Comparison of ENCODE assay signal across 25 cellular contexts in the genomic region with DNA sequence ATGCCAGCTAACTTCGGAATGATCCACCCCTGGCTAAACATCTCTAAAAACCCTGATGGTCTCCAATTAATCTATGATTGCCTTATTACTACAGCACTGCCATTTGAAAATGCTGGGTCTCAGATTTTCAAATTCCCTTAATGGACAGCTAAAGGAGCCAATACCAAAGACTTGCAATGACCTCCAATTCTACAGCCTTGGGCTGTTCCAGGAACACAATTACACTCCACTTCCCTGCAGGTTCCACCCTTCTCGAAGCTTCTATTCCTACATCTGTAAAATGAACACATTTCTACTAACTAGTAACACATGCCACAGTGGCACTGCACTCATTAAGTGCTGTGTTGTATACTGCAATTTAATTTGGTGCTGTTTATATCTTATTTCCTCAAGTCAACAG.
DNase-seq lines count a peak whose midpoint lies in the region; ATAC-seq and TF ChIP-seq lines count a peak whose summit lies in the region.
"Had no signal": no experiment of that assay in that cellular context is flagged by ENCODE, and none has a peak within 500 bp of the region (broad histone marks: within the 10 kb centered on the region; RNA-seq: fewer than 3 reads in every experiment).

No MANE protein-coding gene starts in this region.

- H3K36me3 Mint-ChIP-seq in activated B cell treated with CpG ODN at 0.5 μM for 24 hours (ENCODE audit: low read depth) (peaks cover 15% of the 10 kb centered on the region), neural progenitor cell (peaks cover 4% of the 10 kb centered on the region)
- H3K36me3 Mint-ChIP-seq in naive thymus-derived CD4-positive, alpha-beta T cell = peaks cover 0 to 5% (median 4%) of the 10 kb centered on the region in 5 donors

- in situ Hi-C loops in ACHN (cut with HindIII; ENCODE audit: low pct_ligation_motif_present, low pct_unique_long_range_greater_than_20kb, low sequenced_read_pairs) = loop anchor here (10.0 kb wide), 1 partner anchor 622 kb away; no protein-coding TSS in a partner anchor

- H3K27ac ChIP-seq in left ventricle myocardium inferior (replicated peaks) = peak overlapping the region; percentile 37
- peak overlapping the region; percentile 41 for H3K27ac ChIP-seq in naive thymus-derived CD4-positive, alpha-beta T cell (ENCODE audit: low read depth, low read length)
- H3K27ac ChIP-seq in neural progenitor cell = no peak overlapping the region
- H3K27ac ChIP-seq: foreskin keratinocyte, VCaP had no signal

- H3K4me2 ChIP-seq in neural progenitor cell = no peak overlapping the region

- peak overlapping the region; percentile 51 for H3K27ac Mint-ChIP-seq in activated B cell treated with CpG ODN at 0.5 μM for 24 hours
- peak overlapping the region in 7 of 9 donors; percentile 11 to 88 (median 54) for H3K27ac Mint-ChIP-seq in naive thymus-derived CD4-positive, alpha-beta T cell
- H3K27ac Mint-ChIP-seq in neural progenitor cell = no peak overlapping the region
- H3K27ac Mint-ChIP-seq: activated T-helper 2 cell treated with anti-CD3 and anti-CD28 coated beads, Interferon-gamma antibody, Interleukin-2, Interleukin-4, amounts not matched to agents 10 μg/mL and 5 μg/mL and 100 μg/mL, durations not matched to agents 14 hours and 24 hours and 36 hours; nephron; T-helper 2 cell treated with Interferon-gamma antibody and Interleukin-4, amounts not matched to agents 5 μg/mL and 100 μg/mL, for 36 hours had no signal

- CTCF ChIA-PET in activated B cell treated with CpG ODN at 0.5 μM for 24 hours (lab: Charles Lee) = interaction anchor here (1.0 to 9.9 kb wide), 4 partner anchors 10 to 625 kb away, joined by 3 to 137 read pairs (median 7); no protein-coding TSS in a partner anchor
- CTCF ChIA-PET in naive thymus-derived CD4-positive, alpha-beta T cell (lab: Charles Lee) = interaction anchor here (0.6 to 5.2 kb wide), 4 partner anchors 12 to 146 kb away, joined by 3 to 112 read pairs (median 6); no protein-coding TSS in a partner anchor

- TF ChIP-seq CTCF in left ventricle myocardium inferior (IDR thresholded peaks at IDR 0.05; ENCODE audit: borderline replicate concordance) = no peak
- no peak for TF ChIP-seq CTCF in activated B cell treated with CpG ODN at 0.5 μM for 24 hours (IDR thresholded peaks at IDR 0.05)
- no peak for TF ChIP-seq CTCF in neural progenitor cell (IDR thresholded peaks at IDR 0.05)

- H3K27me3 ChIP-seq in left ventricle myocardium inferior (ENCODE audit: low read depth) (no peaks in the 10 kb centered on the region), neural progenitor cell (no peaks in the 10 kb centered on the region)
- no peaks in the 10 kb centered on the region for H3K27me3 ChIP-seq in naive thymus-derived CD4-positive, alpha-beta T cell (ENCODE audit: control insufficient read depth in 2 of 2, insufficient read depth in 2 of 2, low read length in 2 of 2)
- H3K27me3 ChIP-seq: stomach had no signal

- H3K4me1 Mint-ChIP-seq in activated B cell treated with CpG ODN at 0.5 μM for 24 hours = peaks cover 54% of the 10 kb centered on the region
- peaks cover 29 to 83% (median 74%) of the 10 kb centered on the region in 7 donors for H3K4me1 Mint-ChIP-seq in naive thymus-derived CD4-positive, alpha-beta T cell
- peaks cover 14% of the 10 kb centered on the region for H3K4me1 Mint-ChIP-seq in neural progenitor cell

- peaks cover 55% of the 10 kb centered on the region for H4K20me1 ChIP-seq in neural progenitor cell (ENCODE audit: low read depth)

- no peak for ATAC-seq in left ventricle myocardium superior
- no peak for ATAC-seq in activated B cell treated with CpG ODN at 0.5 μM for 24 hours (ENCODE audit: low read depth)
- ATAC-seq in naive thymus-derived CD4-positive, alpha-beta T cell = no peak
- ATAC-seq: foreskin keratinocyte, left colon, sciatic nerve had no signal

- POLR2A ChIA-PET in activated B cell treated with CpG ODN at 0.5 μM for 24 hours (lab: Charles Lee) = no interaction called here
- POLR2A ChIA-PET in naive thymus-derived CD4-positive, alpha-beta T cell (lab: Charles Lee) = interaction anchor here (1.0 to 5.5 kb wide), 5 partner anchors 9 to 96 kb away, joined by 4 to 57 read pairs (median 40); a partner anchor contains a TSS

- no peak overlapping the region for H3K4me3 Mint-ChIP-seq in activated B cell treated with CpG ODN at 0.5 μM for 24 hours
- H3K4me3 Mint-ChIP-seq in naive thymus-derived CD4-positive, alpha-beta T cell = peak overlapping the region in 5 of 10 donors; percentile 7 to 62 (median 39)
- H3K4me3 Mint-ChIP-seq in neural progenitor cell = no peak overlapping the region
- H3K4me3 Mint-ChIP-seq: T-helper 2 cell treated with Interferon-gamma antibody and Interleukin-4, amounts not matched to agents 5 μg/mL and 100 μg/mL, for 36 hours had no signal

- peaks cover 14% of the 10 kb centered on the region for H3F3A ChIP-seq in neural progenitor cell (ENCODE audit: low read depth)

- H3K36me3 ChIP-seq in left ventricle myocardium inferior (peaks cover 12% of the 10 kb centered on the region), neural progenitor cell (no peaks in the 10 kb centered on the region)
- H3K36me3 ChIP-seq in naive thymus-derived CD4-positive, alpha-beta T cell (ENCODE audit: control insufficient read depth in 2 of 3, insufficient read depth in 3 of 3, low read length in 3 of 3) = peaks cover 0 to 12% (median 0%) of the 10 kb centered on the region in 3 experiments
- H3K36me3 ChIP-seq: HAP-1 had no signal

- peaks cover 59% of the 10 kb centered on the region for H3K79me2 ChIP-seq in neural progenitor cell (ENCODE audit: low read depth)

- H3K4me3 ChIP-seq in left ventricle myocardium inferior (no peak overlapping the region), neural progenitor cell (no peak overlapping the region)
- no peak overlapping the region for H3K4me3 ChIP-seq in naive thymus-derived CD4-positive, alpha-beta T cell (ENCODE audit: low read length)
- H3K4me3 ChIP-seq: HAP-1 had no signal

- no peaks in the 10 kb centered on the region for H3K27me3 Mint-ChIP-seq in activated B cell treated with CpG ODN at 0.5 μM for 24 hours
- H3K27me3 Mint-ChIP-seq in naive thymus-derived CD4-positive, alpha-beta T cell = no peaks in the 10 kb centered on the region
- peaks cover 7% of the 10 kb centered on the region for H3K27me3 Mint-ChIP-seq in neural progenitor cell (ENCODE audit: insufficient read depth, low read depth)

- H3K9me3 Mint-ChIP-seq in activated B cell treated with CpG ODN at 0.5 μM for 24 hours (no peaks in the 10 kb centered on the region), neural progenitor cell (no peaks in the 10 kb centered on the region)
- H3K9me3 Mint-ChIP-seq in naive thymus-derived CD4-positive, alpha-beta T cell = peaks cover 0 to under 1% (median 0%) of the 10 kb centered on the region in 11 donors
- H3K9me3 Mint-ChIP-seq: activated T-helper 2 cell treated with anti-CD3 and anti-CD28 coated beads, Interferon-gamma antibody, Interleukin-2, Interleukin-4, amounts not matched to agents 10 μg/mL and 5 μg/mL and 100 μg/mL, durations not matched to agents 14 hours and 24 hours and 36 hours; brain; nephron; T-helper 2 cell treated with Interferon-gamma antibody and Interleukin-4, amounts not matched to agents 5 μg/mL and 100 μg/mL, for 36 hours had no signal

- H3K9ac ChIP-seq in neural progenitor cell = no peak overlapping the region

- H3K9me3 ChIP-seq in left ventricle myocardium inferior (replicated peaks) = no peaks in the 10 kb centered on the region
- no peaks in the 10 kb centered on the region for H3K9me3 ChIP-seq in naive thymus-derived CD4-positive, alpha-beta T cell (ENCODE audit: control insufficient read depth in 2 of 3, low read length in 3 of 3)
- no peaks in the 10 kb centered on the region for H3K9me3 ChIP-seq in neural progenitor cell (ENCODE audit: low read depth)
- H3K9me3 ChIP-seq: HAP-1, stomach had no signal

- intact Hi-C loops in left ventricle myocardium inferior (cut with micrococcal nuclease) = loop anchor here (10.0 kb wide), 1 partner anchor 142 kb away; no protein-coding TSS in a partner anchor
- intact Hi-C loops in left ventricle myocardium superior (cut with micrococcal nuclease) = loop anchor here (5.0 kb wide), 1 partner anchor 145 kb away; no protein-coding TSS in a partner anchor
- intact Hi-C loops in activated B cell treated with CpG ODN at 0.5 μM for 24 hours (cut with micrococcal nuclease) = loop anchor here (5.0 to 10.0 kb wide), 2 partner anchors 85 to 1192 kb away; a partner anchor contains a TSS
- intact Hi-C loops in naive thymus-derived CD4-positive, alpha-beta T cell (cut with micrococcal nuclease) = loop anchor here (2.0 to 10.0 kb wide), 8 partner anchors 588 to 1992 kb away; a partner anchor contains a TSS

- H3K4me1 ChIP-seq in left ventricle myocardium inferior = peaks cover 92% of the 10 kb centered on the region
- peaks cover 13 to 22% of the 10 kb centered on the region in 2 donors for H3K4me1 ChIP-seq in naive thymus-derived CD4-positive, alpha-beta T cell (ENCODE audit: control insufficient read depth in 2 of 2, insufficient read depth in 2 of 2, low read length in 2 of 2)
- H3K4me1 ChIP-seq in neural progenitor cell = peaks cover 7% of the 10 kb centered on the region
- H3K4me1 ChIP-seq: foreskin keratinocyte had no signal

- DNase-seq in left ventricle myocardium inferior (no peak), left ventricle myocardium superior (no peak), activated B cell treated with CpG ODN at 0.5 μM for 24 hours (no peak), mucosa of gallbladder (ENCODE audit: low spot score) (no peak), neural progenitor cell (ENCODE audit: low spot score) (no peak), putamen (ENCODE audit: low spot score) (no peak), ACHN (no peak)
- no peak for DNase-seq in naive thymus-derived CD4-positive, alpha-beta T cell
- DNase-seq: activated CD4-positive, alpha-beta T cell treated with anti-CD3 and anti-CD28 coated beads, Interleukin-2, amount 50 U/mL, for 1 hour; effector memory CD4-positive, alpha-beta T cell; foreskin keratinocyte; left colon; NCI-H1092; NCI-H1930; NCI-H69; RPMI8226; stomach; trophoblast cell had no signal

- no peak overlapping the region for H2AFZ ChIP-seq in neural progenitor cell (replicated peaks)
